ENCODE assay signal across 18 cellular contexts in genomic region chr4:48300004-48300403, GRCh38. TPM values are rescaled to one million over a fixed set of nuclear protein-coding genes. Genes with fewer than 3 reads are reported as not detected.
DNase-seq lines count a peak whose midpoint lies in the region; ATAC-seq, FAIRE-seq and TF ChIP-seq lines count a peak whose summit lies in the region.
"Had no signal": no experiment of that assay in that cellular context is flagged by ENCODE, and none has a peak within 500 bp of the region (broad histone marks: within the 10 kb centered on the region; RNA-seq: fewer than 3 reads in every experiment).

No MANE protein-coding gene starts in this region.

- no peak for TF ChIP-seq POLR2A in IMR-90 (IDR thresholded peaks at IDR 0.05; ENCODE audit: low read depth, low read length)
- TF ChIP-seq POLR2A in K562 (conservative IDR thresholded peaks at IDR 0.05), result no peak
- TF ChIP-seq POLR2A in esophagus muscularis mucosa (IDR thresholded peaks at IDR 0.05; ENCODE audit: low read depth), result no peak

- no peak overlapping the region for H2AK5ac ChIP-seq in IMR-90 (ENCODE audit: low read depth, low read length)
- no peak overlapping the region for H2AK5ac ChIP-seq in neuronal stem cell (ENCODE audit: low read depth, low read length)

- H3K36me3 ChIP-seq in IMR-90 (ENCODE audit: control insufficient read depth, insufficient read depth, low read length) (no peaks in the 10 kb centered on the region), K562 (ENCODE audit: control insufficient read depth, insufficient read depth, low read length) (no peaks in the 10 kb centered on the region), esophagus muscularis mucosa (no peaks in the 10 kb centered on the region), neuronal stem cell (replicated peaks in 1 of 2; ENCODE audit: control insufficient read depth in 2 of 2, insufficient read depth in 2 of 2, low read length in 2 of 2) (no peaks in the 10 kb centered on the region)

- no peak overlapping the region for H3K9ac ChIP-seq in IMR-90 (ENCODE audit: low read depth, low read length)
- no peak overlapping the region for H3K9ac ChIP-seq in K562 (ENCODE audit: insufficient read depth in 1 of 2, low read depth in 2 of 2, low read length in 2 of 2)
- H3K9ac ChIP-seq in neuronal stem cell (ENCODE audit: low read depth, low read length, poor library complexity), result no peak overlapping the region

- H3K56ac ChIP-seq in IMR-90 (ENCODE audit: extremely low read depth, insufficient read depth, low read length), result no peak overlapping the region

- in situ Hi-C loops in IMR-90 (cut with MboI; ENCODE audit: low sequenced_read_pairs), result loop anchor here (25.0 kb wide), 1 partner anchor 662 kb away; no protein-coding TSS in a partner anchor
- in situ Hi-C loops in K562 (cut with MboI), result loop anchor here (10.0 kb wide), 1 partner anchor 245 kb away; no protein-coding TSS in a partner anchor

- H3K9me1 ChIP-seq in IMR-90 (ENCODE audit: insufficient read depth, low read length) (peaks cover 5% of the 10 kb centered on the region), K562 (ENCODE audit: control insufficient read depth, insufficient read depth, low read length) (no peaks in the 10 kb centered on the region)

- no CpG with 5 or more reads among the region's 2 CpGs for WGBS in IMR-90 (ENCODE audit: extremely low coverage in 2 of 2, insufficient read length in 1 of 2), 2 experiments
- 37% methylated on average over 2 of the region's 2 CpGs for WGBS in K562 (ENCODE audit: insufficient coverage, low coverage, missing lambda C conversion rate)
- 69% methylated on average over 2 of the region's 2 CpGs for WGBS in esophagus muscularis mucosa
- WGBS in neuronal stem cell (ENCODE audit: extremely low coverage in 2 of 2, insufficient read length in 2 of 2, insufficient replicate concordance in 1 of 2), 2 donors, result no CpG with 5 or more reads among the region's 2 CpGs

- no peak for TF ChIP-seq EP300 in K562 (IDR thresholded peaks at IDR 0.05; ENCODE audit: low read length)
- no peak for TF ChIP-seq EP300 in esophagus muscularis mucosa (IDR thresholded peaks at IDR 0.05)

- TF ChIP-seq RAD21 in IMR-90 (IDR thresholded peaks at IDR 0.05; ENCODE audit: low read length) (no peak), K562 (CRISPR knock-in tag; conservative IDR thresholded peaks at IDR 0.05 in 1 of 2, IDR thresholded peaks at IDR 0.05 in 1 of 2) (no peak)

- H2BK15ac ChIP-seq in IMR-90 (ENCODE audit: low read depth, low read length) (no peak overlapping the region), neuronal stem cell (ENCODE audit: low read length) (no peak overlapping the region)

- intact Hi-C loops in IMR-90 (cut with micrococcal nuclease), result no loop called here
- intact Hi-C loops in K562 (cut with micrococcal nuclease), result no loop called here
- intact Hi-C loops in esophagus muscularis mucosa (cut with DNase I), result no loop called here

- H3K79me2 ChIP-seq in K562 (ENCODE audit: control insufficient read depth, insufficient read depth, low read length), result no peaks in the 10 kb centered on the region

- dilution Hi-C loops in IMR-90 (cut with HindIII; ENCODE audit: low sequenced_read_pairs, unreplicated experiment), result no loop called here

- H3K4ac ChIP-seq in IMR-90 (ENCODE audit: low read depth, low read length) (no peak overlapping the region), neuronal stem cell (ENCODE audit: low read length) (no peak overlapping the region)

- H3K4me3 ChIP-seq in AG09309 (ENCODE audit: control insufficient read depth, low read depth, low read length), result no peak overlapping the region
- no peak overlapping the region for H3K4me3 ChIP-seq in IMR-90 (ENCODE audit: insufficient read depth, low read depth, low read length)
- no peak overlapping the region for H3K4me3 ChIP-seq in K562
- no peak overlapping the region for H3K4me3 ChIP-seq in esophagus muscularis mucosa
- no peak overlapping the region for H3K4me3 ChIP-seq in neuronal stem cell (ENCODE audit: low read length in 2 of 2)

- H2BK20ac ChIP-seq in IMR-90 (ENCODE audit: low read depth, low read length), result peak overlapping the region; percentile 82; the same call in 1 of the 2 replicates

- H3K27ac ChIP-seq in IMR-90 (ENCODE audit: insufficient read depth, low read length), result no peak overlapping the region; the same call in 1 of the 2 replicates
- no peak overlapping the region for H3K27ac ChIP-seq in K562 (ENCODE audit: extremely low read depth, low read depth, low read length)
- H3K27ac ChIP-seq in esophagus muscularis mucosa (replicated peaks in 1 of 4), result no peak overlapping the region
- no peak overlapping the region for H3K27ac ChIP-seq in neuronal stem cell (replicated peaks; ENCODE audit: low read length)
- H3K27ac ChIP-seq: RWPE1 had no signal

- peak; percentile 77 for ATAC-seq in IMR-90 (ENCODE audit: low read depth)
- no peak for ATAC-seq in K562
- ATAC-seq in GM21367 (IDR thresholded peaks at IDR 0.05; ENCODE audit: unreplicated experiment), result no peak
- ATAC-seq: HCT116 had no signal

- H4K8ac ChIP-seq in IMR-90 (ENCODE audit: low read depth in 2 of 2, low read length in 2 of 2) (no peak overlapping the region), neuronal stem cell (ENCODE audit: low read depth, low read length) (no peak overlapping the region)

- DNase-seq in AG09309 (ENCODE audit: low read depth), result peak; percentile 18
- peak; percentile 78 for DNase-seq in IMR-90
- DNase-seq in K562 (ENCODE audit: extremely low read depth in 1 of 4, low spot score in 3 of 4), result no peak
- DNase-seq in hepatic stellate cell (ENCODE audit: low spot score), result peak; percentile 28
- DNase-seq in NCI-H1105 (lab: John Stamatoyannopoulos, UW), result no peak
- no peak for DNase-seq in esophagus muscularis mucosa (ENCODE audit: extremely low spot score)
- DNase-seq in neuronal stem cell (ENCODE audit: low spot score), result no peak
- DNase-seq: AML-193, COR-L47, NCI-H1436 treated with DMSO at 0.1 percent for 48 hours, NCI-H2029 treated with DMSO at 0.1 percent for 48 hours, NCI-H2171 treated with DMSO at 0.1 percent for 48 hours, NCI-H510A, NCI-H774 had no signal

- H4K91ac ChIP-seq in IMR-90 (ENCODE audit: insufficient read depth, low read depth, low read length) (no peak overlapping the region), neuronal stem cell (ENCODE audit: low read depth, low read length, poor library complexity) (no peak overlapping the region)

- peaks cover 5% of the 10 kb centered on the region for H3K4me1 ChIP-seq in IMR-90 (ENCODE audit: control insufficient read depth, insufficient read depth, low read length)
- H3K4me1 ChIP-seq in K562 (replicated peaks in 1 of 2; ENCODE audit: control insufficient read depth in 2 of 2, insufficient read depth in 2 of 2, low read length in 2 of 2), result peaks cover 0 to 2% of the 10 kb centered on the region in 2 experiments; a peak in 2 of 5 replicates
- H3K4me1 ChIP-seq in esophagus muscularis mucosa, result no peaks in the 10 kb centered on the region
- no peaks in the 10 kb centered on the region for H3K4me1 ChIP-seq in neuronal stem cell (ENCODE audit: control insufficient read depth in 2 of 2, insufficient read depth in 1 of 2, low read depth in 1 of 2, low read length in 2 of 2)

- POLR2A ChIA-PET in IMR-90 (lab: Charles Lee; ENCODE audit: unreplicated experiment) (no interaction called here), K562 (lab: Yijun Ruan, JAX) (no interaction called here)

- no peak overlapping the region for H4K5ac ChIP-seq in IMR-90 (ENCODE audit: low read depth, low read length)

- H3K18ac ChIP-seq in IMR-90 (ENCODE audit: low read depth, low read length) (no peak overlapping the region), neuronal stem cell (ENCODE audit: low read length) (no peak overlapping the region)

- no peaks in the 10 kb centered on the region for H3K27me3 ChIP-seq in IMR-90 (ENCODE audit: control insufficient read depth, insufficient read depth, low read length)
- no peaks in the 10 kb centered on the region for H3K27me3 ChIP-seq in K562 (ENCODE audit: control insufficient read depth in 2 of 2, insufficient read depth in 2 of 2, low read length in 2 of 2)
- no peaks in the 10 kb centered on the region for H3K27me3 ChIP-seq in esophagus muscularis mucosa
- no peaks in the 10 kb centered on the region for H3K27me3 ChIP-seq in neuronal stem cell (ENCODE audit: control insufficient read depth in 3 of 3, insufficient read depth in 3 of 3, low read depth in 1 of 3, low read length in 3 of 3)

- no peaks in the 10 kb centered on the region for H3K9me3 ChIP-seq in IMR-90 (ENCODE audit: control insufficient read depth, insufficient read depth, low read length)
- H3K9me3 ChIP-seq in K562 (replicated peaks; ENCODE audit: control insufficient read depth, insufficient read depth, low read depth, low read length), result no peaks in the 10 kb centered on the region
- no peaks in the 10 kb centered on the region for H3K9me3 ChIP-seq in esophagus muscularis mucosa
- no peaks in the 10 kb centered on the region for H3K9me3 ChIP-seq in neuronal stem cell (replicated peaks in 1 of 2; ENCODE audit: control insufficient read depth in 2 of 2, insufficient read depth in 1 of 2, low read depth in 1 of 2, low read length in 2 of 2)

- peak overlapping the region; percentile 68 for H3K4me2 ChIP-seq in IMR-90 (ENCODE audit: low read depth, low read length)
- H3K4me2 ChIP-seq in K562 (ENCODE audit: insufficient read depth, low read length), result no peak overlapping the region
- no peak overlapping the region for H3K4me2 ChIP-seq in neuronal stem cell (ENCODE audit: insufficient read depth, low read length, poor library complexity, severe bottlenecking)

- H2BK120ac ChIP-seq in IMR-90 (ENCODE audit: low read depth, low read length) (no peak overlapping the region), neuronal stem cell (ENCODE audit: low read depth, low read length) (no peak overlapping the region)

- TF ChIP-seq CTCF in AG09309 (IDR thresholded peaks at IDR 0.05; ENCODE audit: control insufficient read depth, insufficient read depth, low read depth, low read length, missing control alignments) (no peak), IMR-90 (conservative IDR thresholded peaks at IDR 0.05; ENCODE audit: low read depth, low read length) (no peak), K562 (IDR thresholded peaks at IDR 0.05 in 2 of 3, conservative IDR thresholded peaks at IDR 0.05 in 1 of 3; ENCODE audit: insufficient read depth in 2 of 3, low read depth in 1 of 3, low read length in 3 of 3) (no peak), esophagus muscularis mucosa (IDR thresholded peaks at IDR 0.05) (no peak)

- no peak overlapping the region for H2BK12ac ChIP-seq in neuronal stem cell (ENCODE audit: low read length)

- no peak overlapping the region for H2AK9ac ChIP-seq in IMR-90 (replicated peaks; ENCODE audit: low read depth, low read length, poor library complexity)

- H2AFZ ChIP-seq in IMR-90 (replicated peaks; ENCODE audit: low read length, poor library complexity), result no peak overlapping the region
- H2AFZ ChIP-seq in K562 (ENCODE audit: low read depth, low read length), result 0 out of 2 replicates have a peak overlapping the region, but pooled peaks have one; percentile 57
- H2AFZ ChIP-seq in neuronal stem cell (ENCODE audit: low read length), result no peak overlapping the region

- H3K14ac ChIP-seq in IMR-90 (replicated peaks; ENCODE audit: low read depth, low read length), result peak overlapping the region; percentile 69; the same call in 1 of the 2 replicates
- H3K14ac ChIP-seq in neuronal stem cell (ENCODE audit: low read length), result no peak overlapping the region

- H4K20me1 ChIP-seq in IMR-90 (ENCODE audit: insufficient read depth, low read length), result no peaks in the 10 kb centered on the region
- H4K20me1 ChIP-seq in K562 (replicated peaks; ENCODE audit: control insufficient read depth, insufficient read depth, low read length), result no peaks in the 10 kb centered on the region

- no peak for FAIRE-seq in K562 (lab: Jason Lieb, UNC)

- CTCF ChIA-PET in IMR-90 (lab: Yijun Ruan, JAX), result no interaction called here
- CTCF ChIA-PET in K562 (lab: Yijun Ruan, JAX; ENCODE audit: low intra/inter-chr PET ratio), result no interaction called here

- BruUV-seq in IMR-90 (replicated peaks; lab: Mats Ljungman, UMichigan), result no TSS peak
- no TSS peak for BruUV-seq in K562 (replicated peaks; lab: Mats Ljungman, UMichigan)

- no peak overlapping the region for H2BK5ac ChIP-seq in IMR-90 (ENCODE audit: low read depth, low read length, poor library complexity, severe bottlenecking)
- H2BK5ac ChIP-seq in neuronal stem cell (ENCODE audit: low read length), result no peak overlapping the region

- H3K79me1 ChIP-seq in IMR-90 (ENCODE audit: low read depth in 1 of 2, low read length in 2 of 2), result no peaks in the 10 kb centered on the region
- no peaks in the 10 kb centered on the region for H3K79me1 ChIP-seq in neuronal stem cell (ENCODE audit: low read depth, low read length)

- H3K23ac ChIP-seq in IMR-90 (ENCODE audit: low read depth, low read length), result no peak overlapping the region
- no peak overlapping the region for H3K23ac ChIP-seq in neuronal stem cell (ENCODE audit: low read depth, low read length, poor library complexity)

RNA-seq across cellular contexts. Expression of gene TEC, which starts 30.4 kb away (rescaled TPM):
- total RNA-seq in IMR-90 (2012; rRNA removed) (0.54 and 1.1 TPM in 2 replicates), K562 (2014; rRNA removed) (9.6 and 14.7 TPM in 2 replicates), K562 (2014; rRNA removed; fragmentation: Illumina TruSeq; extraction: Trizol) (10.2 and 11.4 TPM in 2 replicates), K562 (2015; rRNA removed; fragmentation: Illumina TruSeq; extraction: Trizol) (12.5 and 13.0 TPM in 2 replicates), K562 (2021) (6.8 and 8.0 TPM in 2 replicates), esophagus muscularis mucosa (1 to 10 TPM; 1.5 to 2.2 (median 1.9) TPM)
- polyA plus RNA-seq in IMR-90 (2012; rRNA removed) (0.16 and 0.39 TPM in 2 replicates), K562 (2011; rRNA removed) (8.0 and 9.8 TPM in 2 replicates), K562 (2014; fragmentation: Illumina TruSeq; extraction: Trizol) (7.4 and 8.8 TPM in 2 replicates), K562 (2014; fragmentation: Nextera tagmentation; extraction: Ambion mirVana) (1 to 10 TPM; 5.3 to 8.2 TPM), K562 (2014; rRNA removed) (6.8 and 10.6 TPM in 2 replicates)
- polyA plus RNA-seq in IMR-90 (2012; cell fraction: cytosol; rRNA removed), result 0.03 and 0.04 TPM in 2 replicates
- 0.10 and 0.65 TPM in 2 replicates for polyA plus RNA-seq in IMR-90 (2012; cell fraction: nucleus; rRNA removed; ENCODE audit: low replicate concordance)
- 12.7 and 33.0 TPM in 2 replicates for total RNA-seq in K562 (2011; cell fraction: chromatin; rRNA removed; ENCODE audit: low replicate concordance)
- total RNA-seq in K562 (2011; cell fraction: nucleolus; rRNA removed), result 6.3 and 7.9 TPM in 2 replicates
- total RNA-seq in K562 (2011; cell fraction: nucleoplasm; rRNA removed), result 11.6 and 13.3 TPM in 2 replicates
- polyA plus RNA-seq in K562 (2011; cell fraction: cytosol; rRNA removed), result 1.8 and 5.7 TPM in 2 replicates
- 10.2 and 21.9 TPM in 2 replicates for polyA plus RNA-seq in K562 (2011; cell fraction: nucleus; rRNA removed)
- 7.2 and 7.8 TPM in 2 replicates for polyA plus RNA-seq in K562 (2012)
- 15.1 and 25.1 TPM in 2 replicates for polyA minus RNA-seq in K562 (2011; rRNA and poly(A)+ RNA removed)
- polyA minus RNA-seq in K562 (2011; cell fraction: cytosol; rRNA and poly(A)+ RNA removed), result 4.4 and 5.4 TPM in 2 replicates
- polyA minus RNA-seq in K562 (2011; cell fraction: nucleus; rRNA and poly(A)+ RNA removed), result 11.6 and 30.9 TPM in 2 replicates
- 0.04 TPM for polyA plus RNA-seq in neuronal stem cell (2013, experiment 1 of 2)
- polyA plus RNA-seq in neuronal stem cell (2013, experiment 2 of 2), result 0.06 TPM
- total RNA-seq: A172 had no signal

RNA-seq across cellular contexts. Expression of gene SLAIN2, which starts 41.3 kb away (rescaled TPM):
- total RNA-seq in IMR-90 (2012; rRNA removed) (23.3 and 32.2 TPM in 2 replicates), K562 (2014; rRNA removed) (8.4 and 11.5 TPM in 2 replicates), K562 (2014; rRNA removed; fragmentation: Illumina TruSeq; extraction: Trizol) (35.0 and 36.6 TPM in 2 replicates), K562 (2015; rRNA removed; fragmentation: Illumina TruSeq; extraction: Trizol) (46.9 and 56.8 TPM in 2 replicates), K562 (2021) (42.8 and 43.0 TPM in 2 replicates), esophagus muscularis mucosa (100 to 1,000 TPM in 2 of 4 donors, 10 to 100 TPM in 2; 82.5 to 165 (median 111) TPM)
- polyA plus RNA-seq in IMR-90 (2012; rRNA removed) (42.3 and 53.0 TPM in 2 replicates), K562 (2011; rRNA removed) (25.5 and 41.8 TPM in 2 replicates), K562 (2014; fragmentation: Illumina TruSeq; extraction: Trizol) (86.2 and 116 TPM in 2 replicates), K562 (2014; fragmentation: Nextera tagmentation; extraction: Ambion mirVana) (1 to 10 TPM; 3.5 to 6.2 TPM), K562 (2014; rRNA removed) (11.7 and 20.2 TPM in 2 replicates)
- polyA plus RNA-seq in IMR-90 (2012; cell fraction: cytosol; rRNA removed), result 17.1 and 18.7 TPM in 2 replicates
- polyA plus RNA-seq in IMR-90 (2012; cell fraction: nucleus; rRNA removed; ENCODE audit: low replicate concordance), result 11.2 and 44.3 TPM in 2 replicates
- total RNA-seq in K562 (2011; cell fraction: chromatin; rRNA removed; ENCODE audit: low replicate concordance), result 23.3 and 34.3 TPM in 2 replicates
- total RNA-seq in K562 (2011; cell fraction: nucleolus; rRNA removed), result 8.2 and 9.6 TPM in 2 replicates
- 16.6 and 27.1 TPM in 2 replicates for total RNA-seq in K562 (2011; cell fraction: nucleoplasm; rRNA removed)
- 19.2 and 27.7 TPM in 2 replicates for polyA plus RNA-seq in K562 (2011; cell fraction: cytosol; rRNA removed)
- polyA plus RNA-seq in K562 (2011; cell fraction: nucleus; rRNA removed), result 23.9 and 24.2 TPM in 2 replicates
- polyA plus RNA-seq in K562 (2012), result 42.5 and 45.8 TPM in 2 replicates
- polyA minus RNA-seq in K562 (2011; rRNA and poly(A)+ RNA removed), result 22.8 and 26.4 TPM in 2 replicates
- polyA minus RNA-seq in K562 (2011; cell fraction: cytosol; rRNA and poly(A)+ RNA removed), result 21.3 and 21.8 TPM in 2 replicates
- 12.5 and 32.0 TPM in 2 replicates for polyA minus RNA-seq in K562 (2011; cell fraction: nucleus; rRNA and poly(A)+ RNA removed)
- 61.5 TPM for polyA plus RNA-seq in neuronal stem cell (2013, experiment 1 of 2)
- polyA plus RNA-seq in neuronal stem cell (2013, experiment 2 of 2), result 63.1 TPM

Comparison
In these comparisons a context has a peak if more than half of its experiments do, and no peak if none do; other contexts are left out.
1. DNase-seq: peak in AG09309 (single experiment), IMR-90 (single experiment) and hepatic stellate cell (single experiment); none in K562 (0 of 4), NCI-H1105 (single experiment), esophagus muscularis mucosa (single experiment) and neuronal stem cell (single experiment).